25 cellular contexts compared by ENCODE assay signal in genomic region chr5:143233020-143233419, GRCh38.
A peak's percentile ranks its signal among the peaks of the same experiment; 100 is the strongest.
DNase-seq lines count a peak whose midpoint lies in the region; ATAC-seq and TF ChIP-seq lines count a peak whose summit lies in the region.
"Had no signal": no experiment of that assay in that cellular context is flagged by ENCODE, and none has a peak within 500 bp of the region (broad histone marks: within the 10 kb centered on the region; RNA-seq: fewer than 3 reads in every experiment).

No MANE protein-coding gene starts in this region.

- H2AK5ac ChIP-seq in IMR-90 (ENCODE audit: low read depth, low read length) = no peak overlapping the region; the same call in 1 of the 2 replicates

- H4K91ac ChIP-seq in IMR-90 (ENCODE audit: insufficient read depth, low read depth, low read length) = no peak overlapping the region

- H2BK5ac ChIP-seq in IMR-90 (ENCODE audit: low read depth, low read length, poor library complexity, severe bottlenecking) = no peak overlapping the region

- H3K4me1 Mint-ChIP-seq in type B pancreatic cell (ENCODE audit: unreplicated experiment) = peaks cover 41% of the 10 kb centered on the region
- H3K4me1 Mint-ChIP-seq: mesothelial cell of epicardium had no signal

- H3K9me3 Mint-ChIP-seq in type B pancreatic cell = peaks cover 5% of the 10 kb centered on the region
- H3K9me3 Mint-ChIP-seq: activated B cell treated with CpG ODN at 0.5 μM for 24 hours; activated T-cell treated with anti-CD3 and anti-CD28 coated beads, Interleukin-2, amount 50 U/mL, for 72 hours; mesothelial cell of epicardium; nephron had no signal

- no peak for TF ChIP-seq CTCF in AG09319 (IDR thresholded peaks at IDR 0.05; ENCODE audit: low read depth, low read length)
- TF ChIP-seq CTCF in IMR-90 (conservative IDR thresholded peaks at IDR 0.05; ENCODE audit: low read depth, low read length) = no peak
- no peak for TF ChIP-seq CTCF in astrocyte of the spinal cord (IDR thresholded peaks at IDR 0.05; ENCODE audit: low read depth, low read length)
- TF ChIP-seq CTCF in lung (IDR thresholded peaks at IDR 0.05; ENCODE audit: control extremely low read depth, extremely low read depth) = no peak
- no peak for TF ChIP-seq CTCF in type B pancreatic cell (conservative IDR thresholded peaks at IDR 0.05)

- no peak overlapping the region for H4K5ac ChIP-seq in IMR-90 (ENCODE audit: low read depth, low read length)

- H2AFZ ChIP-seq in IMR-90 (replicated peaks; ENCODE audit: low read length, poor library complexity) = no peak overlapping the region

- in situ Hi-C loops in IMR-90 (cut with MboI; ENCODE audit: low sequenced_read_pairs) (no loop called here), astrocyte of the spinal cord (cut with HindIII; ENCODE audit: low sequenced_read_pairs) (no loop called here)

- POLR2A ChIA-PET in IMR-90 (lab: Charles Lee; ENCODE audit: unreplicated experiment) = no interaction called here

- H4K20me1 ChIP-seq in IMR-90 (ENCODE audit: insufficient read depth, low read length) = no peaks in the 10 kb centered on the region

- no peak for TF ChIP-seq POLR2A in IMR-90 (IDR thresholded peaks at IDR 0.05; ENCODE audit: low read depth, low read length)

- H4K8ac ChIP-seq in IMR-90 (ENCODE audit: low read depth in 2 of 2, low read length in 2 of 2) = no peak overlapping the region

- no peak overlapping the region for H3K18ac ChIP-seq in IMR-90 (ENCODE audit: low read depth, low read length)

- H3K56ac ChIP-seq in IMR-90 (ENCODE audit: extremely low read depth, insufficient read depth, low read length) = no peak overlapping the region

- H3K79me1 ChIP-seq in IMR-90 (ENCODE audit: low read depth in 1 of 2, low read length in 2 of 2) = no peaks in the 10 kb centered on the region

- H3K23ac ChIP-seq in IMR-90 (ENCODE audit: low read depth, low read length) = no peak overlapping the region

- WGBS in IMR-90 (ENCODE audit: extremely low coverage in 2 of 2, insufficient read length in 1 of 2), 2 experiments = 17% methylated on average over 2 of the region's 3 CpGs; no CpG with 5 or more reads in 1 of the 2 experiments
- 54 to 64% methylated on average over 3 of the region's 3 CpGs for WGBS in lung, 2 donors

- H3K27me3 Mint-ChIP-seq in type B pancreatic cell = peaks cover 3% of the 10 kb centered on the region

- no peaks in the 10 kb centered on the region for H3K36me3 Mint-ChIP-seq in type B pancreatic cell
- H3K36me3 Mint-ChIP-seq: mesothelial cell of epicardium had no signal

- H3K4me2 ChIP-seq in IMR-90 (ENCODE audit: low read depth, low read length) = no peak overlapping the region

- H3K27ac ChIP-seq in IMR-90 (ENCODE audit: insufficient read depth, low read length) (no peak overlapping the region; the same call in 1 of the 2 replicates), lung (ENCODE audit: low read depth in 1 of 2, low read length in 1 of 2) (no peak overlapping the region), caudate nucleus (ENCODE audit: low read depth, low read length) (no peak overlapping the region)
- H3K27ac ChIP-seq: ascending aorta, SJCRH30 had no signal

- H3K27me3 ChIP-seq in IMR-90 (ENCODE audit: control insufficient read depth, insufficient read depth, low read length) = no peaks in the 10 kb centered on the region
- no peaks in the 10 kb centered on the region for H3K27me3 ChIP-seq in lung (ENCODE audit: control insufficient read depth, insufficient read depth)
- H3K27me3 ChIP-seq: ascending aorta, SJCRH30 had no signal

- no peak overlapping the region for H3K27ac Mint-ChIP-seq in type B pancreatic cell
- H3K27ac Mint-ChIP-seq: activated B cell treated with CpG ODN at 0.5 μM for 24 hours; activated CD8-positive, alpha-beta T cell treated with anti-CD3 and anti-CD28 coated beads, Interleukin-2, amount 10 ng/mL, durations not matched to agents 7 days and 5 days; activated T-cell treated with anti-CD3 and anti-CD28 coated beads, Interleukin-2, amount 50 U/mL, for 72 hours; mesothelial cell of epicardium; progenitor cell of endocrine pancreas had no signal

- H2BK20ac ChIP-seq in IMR-90 (ENCODE audit: low read depth, low read length) = no peak overlapping the region

- H3K9me3 ChIP-seq in IMR-90 (ENCODE audit: control insufficient read depth, insufficient read depth, low read length) (no peaks in the 10 kb centered on the region), lung (ENCODE audit: control insufficient read depth in 2 of 2, insufficient read depth in 1 of 2, low read length in 1 of 2) (no peaks in the 10 kb centered on the region)
- H3K9me3 ChIP-seq: ascending aorta, SJCRH30 had no signal

- H2BK120ac ChIP-seq in IMR-90 (ENCODE audit: low read depth, low read length) = no peak overlapping the region

- no peak overlapping the region for H2AK9ac ChIP-seq in IMR-90 (replicated peaks; ENCODE audit: low read depth, low read length, poor library complexity)

- peak overlapping the region; percentile 15; the same call in 1 of the 3 replicates for H2BK15ac ChIP-seq in IMR-90 (ENCODE audit: low read depth, low read length)

- CTCF ChIA-PET in IMR-90 (lab: Yijun Ruan, JAX) = interaction anchor here (1.1 kb wide), 1 partner anchor 16 kb away, joined by 3 read pairs; no protein-coding TSS in a partner anchor

- peaks cover 12% of the 10 kb centered on the region for H3K4me1 ChIP-seq in IMR-90 (ENCODE audit: control insufficient read depth, insufficient read depth, low read length)
- peaks cover 7 to 10% of the 10 kb centered on the region in 2 donors for H3K4me1 ChIP-seq in lung (ENCODE audit: control insufficient read depth in 2 of 2, insufficient read depth in 2 of 2, low read length in 2 of 2)

- dilution Hi-C loops in IMR-90 (cut with HindIII; ENCODE audit: low sequenced_read_pairs, unreplicated experiment) = no loop called here

- no peak for TF ChIP-seq RAD21 in IMR-90 (IDR thresholded peaks at IDR 0.05; ENCODE audit: low read length)

- H3K4me3 ChIP-seq in IMR-90 (ENCODE audit: insufficient read depth, low read depth, low read length) = no peak overlapping the region
- H3K4me3 ChIP-seq in astrocyte of the spinal cord (ENCODE audit: low read depth, low read length) = no peak overlapping the region
- H3K4me3 ChIP-seq in lung = no peak overlapping the region
- H3K4me3 ChIP-seq: ascending aorta, SJCRH30 had no signal

- no peak overlapping the region for H3K9ac ChIP-seq in IMR-90 (ENCODE audit: low read depth, low read length)
- H3K9ac ChIP-seq: KMS-11 had no signal

- ATAC-seq in IMR-90 (ENCODE audit: low read depth) (peak; percentile 89), lung (ENCODE audit: insufficient read depth, low FRiP score) (peak; percentile 42)
- ATAC-seq: activated CD8-positive, alpha-beta T cell treated with anti-CD3 and anti-CD28 coated beads, Interleukin-2, amount 10 ng/mL, durations not matched to agents 7 days and 5 days; activated T-cell treated with anti-CD3 and anti-CD28 coated beads, Interleukin-2, amount 50 U/mL, for 72 hours had no signal

- no peak overlapping the region for H3K4me3 Mint-ChIP-seq in type B pancreatic cell
- H3K4me3 Mint-ChIP-seq: activated B cell treated with CpG ODN at 0.5 μM for 24 hours; activated CD8-positive, alpha-beta T cell treated with anti-CD3 and anti-CD28 coated beads, Interleukin-2, amount 10 ng/mL, durations not matched to agents 7 days and 5 days; activated T-cell treated with anti-CD3 and anti-CD28 coated beads, Interleukin-2, amount 50 U/mL, for 72 hours; mesothelial cell of epicardium; nephron had no signal

- peaks cover 12% of the 10 kb centered on the region; the same call in 1 of the 2 replicates for H3K9me1 ChIP-seq in IMR-90 (ENCODE audit: insufficient read depth, low read length)

- intact Hi-C loops in IMR-90 (cut with micrococcal nuclease) = no loop called here
- intact Hi-C loops in posterior vena cava (cut with DNase I) = no loop called here

- peak; percentile 65 for DNase-seq in AG09319 (ENCODE audit: extremely low read depth, low read depth)
- DNase-seq in IMR-90 = peak; percentile 75
- peak; percentile 55 for DNase-seq in astrocyte of the spinal cord (ENCODE audit: low read depth, low spot score)
- DNase-seq in lung (ENCODE audit: low spot score) = no peak
- no peak for DNase-seq in NCI-H774 (lab: John Stamatoyannopoulos, UW)
- no peak for DNase-seq in type B pancreatic cell (ENCODE audit: extremely low spot score, unreplicated experiment)
- DNase-seq in posterior vena cava (ENCODE audit: low spot score) = no peak
- no peak for DNase-seq in caudate nucleus (lab: John Stamatoyannopoulos, UW)
- DNase-seq: activated B cell treated with CpG ODN at 0.5 μM for 24 hours; activated CD8-positive, alpha-beta T cell treated with anti-CD3 and anti-CD28 coated beads, Interleukin-2, amount 10 ng/mL, durations not matched to agents 7 days and 5 days; activated naive CD4-positive, alpha-beta T cell treated with anti-CD3 and anti-CD28 coated beads, Interleukin-2, amount 50 U/mL, for 16 hours; activated T-cell treated with anti-CD3 and anti-CD28 coated beads, Interleukin-2, amount 50 U/mL, for 72 hours; DND-41; NCI-H1105 treated with DMSO at 0.1 percent for 48 hours; NCI-H2107; NCI-H526; SJCRH30; stimulated activated CD4-positive, alpha-beta T cell treated with anti-CD3 and anti-CD28 coated beads, Interleukin-12 subunit alpha, Interleukin-12 subunit beta, amount 100 ng/mL, for 4 hours; stimulated activated CD8-positive, alpha-beta memory T cell treated with anti-CD3 and anti-CD28 coated beads, Interleukin-4, amount 100 ng/mL, for 48 hours; T-helper 2 cell had no signal

- BruUV-seq in IMR-90 (replicated peaks; lab: Mats Ljungman, UMichigan) = no TSS peak

- no peak overlapping the region for H3K4ac ChIP-seq in IMR-90 (ENCODE audit: low read depth, low read length)

- H3K14ac ChIP-seq in IMR-90 (replicated peaks; ENCODE audit: low read depth, low read length) = no peak overlapping the region

- H3K36me3 ChIP-seq in IMR-90 (ENCODE audit: control insufficient read depth, insufficient read depth, low read length) (no peaks in the 10 kb centered on the region), lung (ENCODE audit: control insufficient read depth in 2 of 2, insufficient read depth in 2 of 2, low read length in 2 of 2) (no peaks in the 10 kb centered on the region)
- H3K36me3 ChIP-seq: ascending aorta, SJCRH30 had no signal

TF ChIP-seq in IMR-90, 13 proteins besides CTCF, POLR2A, EP300 and RAD21 (continues in another document):
- no peak for TF ChIP-seq RCOR1 (IDR thresholded peaks at IDR 0.05; ENCODE audit: insufficient replicate concordance, low read length)
- no peak for TF ChIP-seq CEBPB (IDR thresholded peaks at IDR 0.05; ENCODE audit: low read depth, low read length)
- no peak for TF ChIP-seq MAZ (IDR thresholded peaks at IDR 0.05; ENCODE audit: borderline replicate concordance, low read depth, low read length)
- no peak for TF ChIP-seq MAFK (IDR thresholded peaks at IDR 0.05; ENCODE audit: low read depth, low read length)
- no peak for TF ChIP-seq BHLHE40 (IDR thresholded peaks at IDR 0.05; ENCODE audit: low read depth, low read length)

Comparison
In these comparisons a context has a peak if more than half of its experiments do, and no peak if none do; other contexts are left out.
1. DNase-seq: peak in AG09319 (single experiment), IMR-90 (single experiment) and astrocyte of the spinal cord (single experiment); none in lung (single experiment), NCI-H774 (single experiment), type B pancreatic cell (single experiment), posterior vena cava (single experiment) and caudate nucleus (0 of 61).